1 cellular context compared by ENCODE assay signal in the genomic region with DNA sequence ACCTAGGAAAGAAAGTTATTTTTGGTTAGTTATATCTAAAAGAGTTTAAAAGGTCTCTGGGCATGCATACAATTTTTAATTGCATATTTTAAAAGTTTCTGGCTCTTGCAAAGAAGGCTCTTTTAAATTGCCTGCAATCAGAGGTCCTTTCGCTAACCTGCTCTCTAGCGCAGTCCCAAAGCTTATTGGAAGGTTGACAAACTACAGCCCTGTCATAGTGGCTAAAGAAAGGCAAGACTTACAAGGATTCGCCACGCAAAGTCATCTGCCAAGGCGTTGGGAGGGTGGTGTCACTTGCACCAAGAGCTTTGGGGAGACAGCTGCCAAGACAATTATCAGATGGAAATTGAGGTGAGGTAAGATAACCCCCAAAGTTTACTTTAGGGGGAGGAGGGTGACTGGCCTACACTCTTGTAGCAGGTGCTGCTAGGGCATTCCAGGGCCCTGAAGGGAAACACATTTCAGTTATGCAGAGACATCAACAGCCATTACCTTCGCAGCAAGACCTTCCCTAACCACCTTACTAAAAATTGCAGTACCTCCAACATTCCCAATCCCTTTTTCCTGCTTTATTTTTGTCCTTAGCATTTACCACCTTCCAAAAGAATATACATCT.
TF ChIP-seq lines count a peak whose summit lies in the region.

No MANE protein-coding gene starts in this region.

TF ChIP-seq in GM23338, 12 proteins besides CTCF, POLR2A, EP300 and RAD21 (continued from another document):
- TF ChIP-seq, protein P1, sequence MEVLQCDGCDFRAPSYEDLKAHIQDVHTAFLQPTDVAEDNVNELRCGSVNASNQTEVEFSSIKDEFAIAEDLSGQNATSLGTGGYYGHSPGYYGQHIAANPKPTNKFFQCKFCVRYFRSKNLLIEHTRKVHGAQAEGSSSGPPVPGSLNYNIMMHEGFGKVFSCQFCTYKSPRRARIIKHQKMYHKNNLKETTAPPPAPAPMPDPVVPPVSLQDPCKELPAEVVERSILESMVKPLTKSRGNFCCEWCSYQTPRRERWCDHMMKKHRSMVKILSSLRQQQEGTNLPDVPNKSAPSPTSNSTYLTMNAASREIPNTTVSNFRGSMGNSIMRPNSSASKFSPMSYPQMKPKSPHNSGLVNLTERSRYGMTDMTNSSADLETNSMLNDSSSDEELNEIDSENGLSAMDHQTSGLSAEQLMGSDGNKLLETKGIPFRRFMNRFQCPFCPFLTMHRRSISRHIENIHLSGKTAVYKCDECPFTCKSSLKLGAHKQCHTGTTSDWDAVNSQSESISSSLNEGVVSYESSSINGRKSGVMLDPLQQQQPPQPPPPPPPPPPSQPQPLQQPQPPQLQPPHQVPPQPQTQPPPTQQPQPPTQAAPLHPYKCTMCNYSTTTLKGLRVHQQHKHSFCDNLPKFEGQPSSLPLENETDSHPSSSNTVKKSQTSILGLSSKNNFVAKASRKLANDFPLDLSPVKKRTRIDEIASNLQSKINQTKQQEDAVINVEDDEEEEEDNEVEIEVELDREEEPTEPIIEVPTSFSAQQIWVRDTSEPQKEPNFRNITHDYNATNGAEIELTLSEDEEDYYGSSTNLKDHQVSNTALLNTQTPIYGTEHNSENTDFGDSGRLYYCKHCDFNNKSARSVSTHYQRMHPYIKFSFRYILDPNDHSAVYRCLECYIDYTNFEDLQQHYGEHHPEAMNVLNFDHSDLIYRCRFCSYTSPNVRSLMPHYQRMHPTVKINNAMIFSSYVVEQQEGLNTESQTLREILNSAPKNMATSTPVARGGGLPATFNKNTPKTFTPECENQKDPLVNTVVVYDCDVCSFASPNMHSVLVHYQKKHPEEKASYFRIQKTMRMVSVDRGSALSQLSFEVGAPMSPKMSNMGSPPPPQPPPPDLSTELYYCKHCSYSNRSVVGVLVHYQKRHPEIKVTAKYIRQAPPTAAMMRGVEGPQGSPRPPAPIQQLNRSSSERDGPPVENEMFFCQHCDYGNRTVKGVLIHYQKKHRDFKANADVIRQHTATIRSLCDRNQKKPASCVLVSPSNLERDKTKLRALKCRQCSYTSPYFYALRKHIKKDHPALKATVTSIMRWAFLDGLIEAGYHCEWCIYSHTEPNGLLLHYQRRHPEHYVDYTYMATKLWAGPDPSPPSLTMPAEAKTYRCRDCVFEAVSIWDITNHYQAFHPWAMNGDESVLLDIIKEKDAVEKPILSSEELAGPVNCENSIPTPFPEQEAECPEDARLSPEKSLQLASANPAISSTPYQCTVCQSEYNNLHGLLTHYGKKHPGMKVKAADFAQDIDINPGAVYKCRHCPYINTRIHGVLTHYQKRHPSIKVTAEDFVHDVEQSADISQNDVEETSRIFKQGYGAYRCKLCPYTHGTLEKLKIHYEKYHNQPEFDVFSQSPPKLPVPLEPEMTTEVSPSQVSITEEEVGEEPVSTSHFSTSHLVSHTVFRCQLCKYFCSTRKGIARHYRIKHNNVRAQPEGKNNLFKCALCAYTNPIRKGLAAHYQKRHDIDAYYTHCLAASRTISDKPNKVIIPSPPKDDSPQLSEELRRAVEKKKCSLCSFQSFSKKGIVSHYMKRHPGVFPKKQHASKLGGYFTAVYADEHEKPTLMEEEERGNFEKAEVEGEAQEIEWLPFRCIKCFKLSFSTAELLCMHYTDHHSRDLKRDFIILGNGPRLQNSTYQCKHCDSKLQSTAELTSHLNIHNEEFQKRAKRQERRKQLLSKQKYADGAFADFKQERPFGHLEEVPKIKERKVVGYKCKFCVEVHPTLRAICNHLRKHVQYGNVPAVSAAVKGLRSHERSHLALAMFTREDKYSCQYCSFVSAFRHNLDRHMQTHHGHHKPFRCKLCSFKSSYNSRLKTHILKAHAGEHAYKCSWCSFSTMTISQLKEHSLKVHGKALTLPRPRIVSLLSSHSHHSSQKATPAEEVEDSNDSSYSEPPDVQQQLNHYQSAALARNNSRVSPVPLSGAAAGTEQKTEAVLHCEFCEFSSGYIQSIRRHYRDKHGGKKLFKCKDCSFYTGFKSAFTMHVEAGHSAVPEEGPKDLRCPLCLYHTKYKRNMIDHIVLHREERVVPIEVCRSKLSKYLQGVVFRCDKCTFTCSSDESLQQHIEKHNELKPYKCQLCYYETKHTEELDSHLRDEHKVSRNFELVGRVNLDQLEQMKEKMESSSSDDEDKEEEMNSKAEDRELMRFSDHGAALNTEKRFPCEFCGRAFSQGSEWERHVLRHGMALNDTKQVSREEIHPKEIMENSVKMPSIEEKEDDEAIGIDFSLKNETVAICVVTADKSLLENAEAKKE (CRISPR knock-in tag; IDR thresholded peaks at IDR 0.05): no peak
- TF ChIP-seq CREB1 (CRISPR knock-in tag; IDR thresholded peaks at IDR 0.05; ENCODE audit: low read depth) (no peak), EZH2phosphoT487 (IDR thresholded peaks at IDR 0.05; ENCODE audit: unreplicated experiment) (no peak), NANOG (IDR thresholded peaks at IDR 0.05; ENCODE audit: borderline replicate concordance) (no peak), ZNF331 (CRISPR knock-in tag; IDR thresholded peaks at IDR 0.05; ENCODE audit: low read depth) (no peak), STAT1 (IDR thresholded peaks at IDR 0.05; ENCODE audit: unreplicated experiment) (no peak), EZH2 (IDR thresholded peaks at IDR 0.05; ENCODE audit: low read depth, unreplicated experiment) (no peak)
- TF ChIP-seq, protein P2, sequence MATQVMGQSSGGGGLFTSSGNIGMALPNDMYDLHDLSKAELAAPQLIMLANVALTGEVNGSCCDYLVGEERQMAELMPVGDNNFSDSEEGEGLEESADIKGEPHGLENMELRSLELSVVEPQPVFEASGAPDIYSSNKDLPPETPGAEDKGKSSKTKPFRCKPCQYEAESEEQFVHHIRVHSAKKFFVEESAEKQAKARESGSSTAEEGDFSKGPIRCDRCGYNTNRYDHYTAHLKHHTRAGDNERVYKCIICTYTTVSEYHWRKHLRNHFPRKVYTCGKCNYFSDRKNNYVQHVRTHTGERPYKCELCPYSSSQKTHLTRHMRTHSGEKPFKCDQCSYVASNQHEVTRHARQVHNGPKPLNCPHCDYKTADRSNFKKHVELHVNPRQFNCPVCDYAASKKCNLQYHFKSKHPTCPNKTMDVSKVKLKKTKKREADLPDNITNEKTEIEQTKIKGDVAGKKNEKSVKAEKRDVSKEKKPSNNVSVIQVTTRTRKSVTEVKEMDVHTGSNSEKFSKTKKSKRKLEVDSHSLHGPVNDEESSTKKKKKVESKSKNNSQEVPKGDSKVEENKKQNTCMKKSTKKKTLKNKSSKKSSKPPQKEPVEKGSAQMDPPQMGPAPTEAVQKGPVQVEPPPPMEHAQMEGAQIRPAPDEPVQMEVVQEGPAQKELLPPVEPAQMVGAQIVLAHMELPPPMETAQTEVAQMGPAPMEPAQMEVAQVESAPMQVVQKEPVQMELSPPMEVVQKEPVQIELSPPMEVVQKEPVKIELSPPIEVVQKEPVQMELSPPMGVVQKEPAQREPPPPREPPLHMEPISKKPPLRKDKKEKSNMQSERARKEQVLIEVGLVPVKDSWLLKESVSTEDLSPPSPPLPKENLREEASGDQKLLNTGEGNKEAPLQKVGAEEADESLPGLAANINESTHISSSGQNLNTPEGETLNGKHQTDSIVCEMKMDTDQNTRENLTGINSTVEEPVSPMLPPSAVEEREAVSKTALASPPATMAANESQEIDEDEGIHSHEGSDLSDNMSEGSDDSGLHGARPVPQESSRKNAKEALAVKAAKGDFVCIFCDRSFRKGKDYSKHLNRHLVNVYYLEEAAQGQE (IDR thresholded peaks at IDR 0.05; ENCODE audit: unreplicated experiment): no peak
- TF ChIP-seq, protein P3, sequence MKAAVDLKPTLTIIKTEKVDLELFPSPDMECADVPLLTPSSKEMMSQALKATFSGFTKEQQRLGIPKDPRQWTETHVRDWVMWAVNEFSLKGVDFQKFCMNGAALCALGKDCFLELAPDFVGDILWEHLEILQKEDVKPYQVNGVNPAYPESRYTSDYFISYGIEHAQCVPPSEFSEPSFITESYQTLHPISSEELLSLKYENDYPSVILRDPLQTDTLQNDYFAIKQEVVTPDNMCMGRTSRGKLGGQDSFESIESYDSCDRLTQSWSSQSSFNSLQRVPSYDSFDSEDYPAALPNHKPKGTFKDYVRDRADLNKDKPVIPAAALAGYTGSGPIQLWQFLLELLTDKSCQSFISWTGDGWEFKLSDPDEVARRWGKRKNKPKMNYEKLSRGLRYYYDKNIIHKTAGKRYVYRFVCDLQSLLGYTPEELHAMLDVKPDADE (IDR thresholded peaks at IDR 0.05): no peak
